Comparison of ENCODE assay signal across 18 cellular contexts in the genomic region with DNA sequence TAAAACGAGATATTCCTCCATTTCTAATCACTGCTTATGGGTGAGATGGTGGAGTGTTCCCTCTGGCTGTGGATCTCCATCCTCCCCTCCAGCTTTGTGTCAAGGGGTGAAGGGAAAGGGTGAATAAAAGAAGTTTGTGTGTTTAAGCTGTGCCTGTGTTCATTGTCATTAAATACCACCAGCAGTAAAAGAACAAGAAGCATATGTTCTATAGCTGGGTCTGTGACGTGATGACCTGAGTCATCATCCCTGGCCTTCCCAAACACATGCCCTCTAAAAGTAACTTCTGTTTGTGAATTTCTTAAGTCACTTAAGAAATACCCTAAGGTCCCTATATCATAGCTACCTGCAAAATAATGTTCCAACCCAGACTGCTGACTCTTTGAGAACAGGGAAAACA.
A peak's percentile ranks its signal among the peaks of the same experiment; 100 is the strongest.
DNase-seq lines count a peak whose midpoint lies in the region; ATAC-seq and TF ChIP-seq lines count a peak whose summit lies in the region.
"Had no signal": no experiment of that assay in that cellular context is flagged by ENCODE, and none has a peak within 500 bp of the region (broad histone marks: within the 10 kb centered on the region; RNA-seq: fewer than 3 reads in every experiment).

No MANE protein-coding gene starts in this region.

- H2BK120ac ChIP-seq in mesenchymal stem cell (ENCODE audit: low read depth, low read length) = no peak overlapping the region

- no peak overlapping the region for H3K4me2 ChIP-seq in mesenchymal stem cell (ENCODE audit: low read length, poor library complexity, severe bottlenecking)
- H3K4me2 ChIP-seq: KMS-11 had no signal

- H4K8ac ChIP-seq in mesenchymal stem cell (ENCODE audit: low read length) = no peak overlapping the region

- H3K9me3 ChIP-seq in mesenchymal stem cell (ENCODE audit: control insufficient read depth, low read length) = no peaks in the 10 kb centered on the region

- H2AFZ ChIP-seq in mesenchymal stem cell (ENCODE audit: low read depth, low read length) = no peak overlapping the region

- H2BK5ac ChIP-seq in mesenchymal stem cell (ENCODE audit: low read depth, low read length, poor library complexity, severe bottlenecking) = no peak overlapping the region

- H3K23ac ChIP-seq in mesenchymal stem cell (ENCODE audit: low read length in 2 of 2) = no peak overlapping the region

- no peaks in the 10 kb centered on the region for H3K27me3 Mint-ChIP-seq in activated T-helper 1 cell treated with anti-CD3 and anti-CD28 coated beads, Interleukin-12 subunit alpha, Interleukin-12 subunit beta, Interleukin-2, Interleukin-4 antibody, amounts not matched to agents 30 ng/mL and 10 ng/mL and 1 ng/mL, durations not matched to agents 14 hours and 24 hours and 36 hours (ENCODE audit: insufficient read depth)
- H3K27me3 Mint-ChIP-seq: CD4-positive, CD25-positive, alpha-beta regulatory T cell; T-cell had no signal

- H4K91ac ChIP-seq in mesenchymal stem cell (ENCODE audit: low read length) = no peak overlapping the region

- H3K27ac ChIP-seq in mesenchymal stem cell (ENCODE audit: low read length, poor library complexity, severe bottlenecking) = no peak overlapping the region
- H3K27ac ChIP-seq: HL-60, KMS-11 had no signal

- peaks cover 5% of the 10 kb centered on the region for H3K79me1 ChIP-seq in mesenchymal stem cell (replicated peaks; ENCODE audit: low read length, poor library complexity, severe bottlenecking)

- 76% methylated on average over 2 of the region's 2 CpGs for WGBS in mesenchymal stem cell

- H3K4me3 Mint-ChIP-seq in activated T-helper 1 cell treated with anti-CD3 and anti-CD28 coated beads, Interleukin-12 subunit alpha, Interleukin-12 subunit beta, Interleukin-2, Interleukin-4 antibody, amounts not matched to agents 30 ng/mL and 10 ng/mL and 1 ng/mL, durations not matched to agents 14 hours and 24 hours and 36 hours = no peak overlapping the region
- H3K4me3 Mint-ChIP-seq: CD4-positive, CD25-positive, alpha-beta regulatory T cell; T-cell had no signal

- H3K4me1 Mint-ChIP-seq in activated T-helper 1 cell treated with anti-CD3 and anti-CD28 coated beads, Interleukin-12 subunit alpha, Interleukin-12 subunit beta, Interleukin-2, Interleukin-4 antibody, amounts not matched to agents 30 ng/mL and 10 ng/mL and 1 ng/mL, durations not matched to agents 14 hours and 24 hours and 36 hours (ENCODE audit: low read depth) = no peaks in the 10 kb centered on the region
- H3K4me1 Mint-ChIP-seq: CD4-positive, CD25-positive, alpha-beta regulatory T cell; T-cell had no signal

- TF ChIP-seq CTCF in astrocyte of the spinal cord (IDR thresholded peaks at IDR 0.05; ENCODE audit: low read depth, low read length) = no peak

- H3K18ac ChIP-seq in mesenchymal stem cell (ENCODE audit: low read depth in 1 of 2, low read length in 2 of 2) = no peak overlapping the region

- DNase-seq in EL = peak; percentile 62
- DNase-seq in HT1080 (ENCODE audit: low read depth) = peak; percentile 6
- peak; percentile 54 for DNase-seq in astrocyte of the spinal cord (ENCODE audit: low read depth, low spot score)
- DNase-seq in mesenchymal stem cell = peak; percentile 70
- no peak for DNase-seq in activated T-helper 1 cell treated with anti-CD3 and anti-CD28 coated beads, Interleukin-12 subunit alpha, Interleukin-12 subunit beta, Interleukin-2, Interleukin-4 antibody, amounts not matched to agents 30 ng/mL and 10 ng/mL and 1 ng/mL, durations not matched to agents 14 hours and 24 hours and 36 hours (ENCODE audit: low spot score)
- no peak for DNase-seq in NCI-H2029 treated with DMSO at 0.1 percent for 48 hours (lab: John Stamatoyannopoulos, UW)
- DNase-seq: CD4-positive, CD25-positive, alpha-beta regulatory T cell; COR-L47; DMS79 treated with DMSO at 0.1 percent for 48 hours; GOT3; NCI-H1694 treated with DMSO at 0.1 percent for 48 hours; NCI-H2107; NCI-H510A; T-cell had no signal

- no peak overlapping the region for H3K4ac ChIP-seq in mesenchymal stem cell (ENCODE audit: low read depth in 1 of 2, low read length in 2 of 2)

- peak overlapping the region in 1 of 2 experiments; percentile 35 for H2BK12ac ChIP-seq in mesenchymal stem cell (ENCODE audit: low read length in 2 of 2)

- no peak overlapping the region for H2AK5ac ChIP-seq in mesenchymal stem cell (ENCODE audit: low read length, severe bottlenecking)

- no peak for ATAC-seq in HG03039 (IDR thresholded peaks at IDR 0.05; ENCODE audit: unreplicated experiment)
- ATAC-seq: Panc1, T-cell had no signal

- in situ Hi-C loops in astrocyte of the spinal cord (cut with HindIII; ENCODE audit: low sequenced_read_pairs) = no loop called here

- intact Hi-C loops in activated T-helper 1 cell treated with anti-CD3 and anti-CD28 coated beads, Interleukin-12 subunit alpha, Interleukin-12 subunit beta, Interleukin-2, Interleukin-4 antibody, amounts not matched to agents 30 ng/mL and 10 ng/mL and 1 ng/mL, durations not matched to agents 14 hours and 24 hours and 36 hours (cut with micrococcal nuclease) = no loop called here

- H3K4me1 ChIP-seq in mesenchymal stem cell (ENCODE audit: control insufficient read depth, insufficient read depth, low read depth, low read length) = no peaks in the 10 kb centered on the region

- H3K9ac ChIP-seq in mesenchymal stem cell (ENCODE audit: low read length) = no peak overlapping the region
- H3K9ac ChIP-seq: KMS-11 had no signal

- H3K4me3 ChIP-seq in astrocyte of the spinal cord (ENCODE audit: low read depth, low read length) = no peak overlapping the region
- no peak overlapping the region for H3K4me3 ChIP-seq in mesenchymal stem cell (ENCODE audit: insufficient read depth in 1 of 2, low read depth in 1 of 2, low read length in 2 of 2)

- H3K14ac ChIP-seq in mesenchymal stem cell (ENCODE audit: low read length in 2 of 2) = no peak overlapping the region

- no peak overlapping the region for H2BK15ac ChIP-seq in mesenchymal stem cell (ENCODE audit: low read depth, poor library complexity, severe bottlenecking)

- H3K9me3 Mint-ChIP-seq in activated T-helper 1 cell treated with anti-CD3 and anti-CD28 coated beads, Interleukin-12 subunit alpha, Interleukin-12 subunit beta, Interleukin-2, Interleukin-4 antibody, amounts not matched to agents 30 ng/mL and 10 ng/mL and 1 ng/mL, durations not matched to agents 14 hours and 24 hours and 36 hours = no peaks in the 10 kb centered on the region

- no peaks in the 10 kb centered on the region for H3K27me3 ChIP-seq in mesenchymal stem cell (ENCODE audit: control insufficient read depth in 1 of 2, insufficient read depth in 1 of 2, low read length in 2 of 2)

- no peaks in the 10 kb centered on the region for H3K36me3 Mint-ChIP-seq in activated T-helper 1 cell treated with anti-CD3 and anti-CD28 coated beads, Interleukin-12 subunit alpha, Interleukin-12 subunit beta, Interleukin-2, Interleukin-4 antibody, amounts not matched to agents 30 ng/mL and 10 ng/mL and 1 ng/mL, durations not matched to agents 14 hours and 24 hours and 36 hours (ENCODE audit: low read depth)
- H3K36me3 Mint-ChIP-seq: CD4-positive, CD25-positive, alpha-beta regulatory T cell; T-cell had no signal

- H3K27ac Mint-ChIP-seq in activated T-helper 1 cell treated with anti-CD3 and anti-CD28 coated beads, Interleukin-12 subunit alpha, Interleukin-12 subunit beta, Interleukin-2, Interleukin-4 antibody, amounts not matched to agents 30 ng/mL and 10 ng/mL and 1 ng/mL, durations not matched to agents 14 hours and 24 hours and 36 hours = no peak overlapping the region
- H3K27ac Mint-ChIP-seq: CD4-positive, CD25-positive, alpha-beta regulatory T cell; T-cell had no signal

- peaks cover 0 to 3% of the 10 kb centered on the region in 2 experiments for H3K36me3 ChIP-seq in mesenchymal stem cell (ENCODE audit: control insufficient read depth in 1 of 2, insufficient read depth in 2 of 2, low read depth in 1 of 2, low read length in 2 of 2)

Comparison
In these comparisons a context has a peak if more than half of its experiments do, and no peak if none do; other contexts are left out.
1. DNase-seq: peak in EL (single experiment), HT1080 (single experiment), astrocyte of the spinal cord (single experiment) and mesenchymal stem cell (single experiment); none in activated T-helper 1 cell treated with anti-CD3 and anti-CD28 coated beads, Interleukin-12 subunit alpha, Interleukin-12 subunit beta, Interleukin-2, Interleukin-4 antibody, amounts not matched to agents 30 ng/mL and 10 ng/mL and 1 ng/mL, durations not matched to agents 14 hours and 24 hours and 36 hours (single experiment) and NCI-H2029 treated with DMSO at 0.1 percent for 48 hours (single experiment).